ENCODE assay signal across 20 cellular contexts in the genomic region with DNA sequence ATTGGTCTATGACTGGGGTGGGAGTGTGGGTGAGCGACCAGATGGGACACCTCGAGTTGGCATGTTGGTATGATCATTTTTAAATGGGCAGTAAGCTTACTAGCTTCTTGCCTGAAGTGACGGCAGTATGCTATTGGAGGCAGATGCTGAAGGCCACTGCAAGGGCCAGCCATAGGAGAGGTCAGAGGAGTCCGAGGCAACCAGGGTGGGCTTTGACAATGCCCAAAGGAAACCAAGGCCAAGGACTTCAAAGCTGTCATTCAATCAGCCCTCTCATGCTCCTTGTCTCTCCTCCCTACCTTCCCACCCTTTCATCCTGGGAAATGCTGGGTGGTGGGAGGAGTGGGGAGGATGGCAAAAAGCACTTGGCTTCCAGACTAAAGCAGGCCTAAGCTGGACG.
"Had no signal": no experiment of that assay in that cellular context is flagged by ENCODE, and none has a peak within 500 bp of the region (broad histone marks: within the 10 kb centered on the region; RNA-seq: fewer than 3 reads in every experiment).

No MANE protein-coding gene starts in this region.

- H3K9me3 Mint-ChIP-seq: activated CD8-positive, alpha-beta T cell treated with anti-CD3 and anti-CD28 coated beads for 36 hours; activated naive CD4-positive, alpha-beta T cell treated with anti-CD3 and anti-CD28 coated beads for 36 hours; activated naive CD8-positive, alpha-beta T cell treated with anti-CD3 and anti-CD28 coated beads, Interleukin-2, amount 50 U/mL, for 24 hours; activated T-cell treated with anti-CD3 and anti-CD28 coated beads, Interleukin-2, amount 50 U/mL, for 24 hours; activated T-helper 2 cell treated with anti-CD3 and anti-CD28 coated beads, Interferon-gamma antibody, Interleukin-2, Interleukin-4, amounts not matched to agents 10 μg/mL and 5 μg/mL and 100 μg/mL, durations not matched to agents 14 hours and 24 hours and 36 hours; natural killer cell; stimulated activated effector memory CD8-positive, alpha-beta T cell treated with anti-CD3 and anti-CD28 coated beads, Interleukin-12 subunit alpha, Interleukin-12 subunit beta, amount 100 ng/mL, for 72 hours; T-helper 1 cell treated with Interleukin-12 subunit alpha and Interleukin-12 subunit beta and Interleukin-4 antibody, amounts not matched to agents 30 μg/mL and 1 μg/mL, for 36 hours had no signal

- H3K4me1 Mint-ChIP-seq: natural killer cell had no signal

- H3K27me3 ChIP-seq: gastrocnemius medialis, neutrophil, pancreas, upper lobe of left lung had no signal

- H3K4me3 ChIP-seq: coronary artery, gastrocnemius medialis, pancreas, thoracic aorta, upper lobe of left lung had no signal

- H3K9me3 ChIP-seq: gastrocnemius medialis, neutrophil, pancreas, thoracic aorta, upper lobe of left lung had no signal

- H3K36me3 ChIP-seq: gastrocnemius medialis, neutrophil, pancreas, thoracic aorta, upper lobe of left lung had no signal

- H3K27ac ChIP-seq: coronary artery, gastrocnemius medialis, neutrophil, thoracic aorta, upper lobe of left lung had no signal

- H3K4me3 Mint-ChIP-seq: activated CD8-positive, alpha-beta T cell treated with anti-CD3 and anti-CD28 coated beads for 36 hours; activated naive CD4-positive, alpha-beta T cell treated with anti-CD3 and anti-CD28 coated beads for 36 hours; activated naive CD8-positive, alpha-beta T cell treated with anti-CD3 and anti-CD28 coated beads, Interleukin-2, amount 50 U/mL, for 24 hours; activated T-cell treated with anti-CD3 and anti-CD28 coated beads, Interleukin-2, amount 50 U/mL, for 24 hours; natural killer cell; stimulated activated effector memory CD8-positive, alpha-beta T cell treated with anti-CD3 and anti-CD28 coated beads, Interleukin-12 subunit alpha, Interleukin-12 subunit beta, amount 100 ng/mL, for 72 hours; T-helper 1 cell treated with Interleukin-12 subunit alpha and Interleukin-12 subunit beta and Interleukin-4 antibody, amounts not matched to agents 30 μg/mL and 1 μg/mL, for 36 hours had no signal

- H3K36me3 Mint-ChIP-seq: natural killer cell had no signal

- H3K4me1 ChIP-seq: upper lobe of left lung had no signal

- DNase-seq: activated CD8-positive, alpha-beta T cell treated with anti-CD3 and anti-CD28 coated beads for 36 hours; activated naive CD4-positive, alpha-beta T cell treated with anti-CD3 and anti-CD28 coated beads for 36 hours; activated naive CD8-positive, alpha-beta T cell treated with anti-CD3 and anti-CD28 coated beads, Interleukin-2, amount 50 U/mL, for 24 hours; activated T-cell treated with anti-CD3 and anti-CD28 coated beads, Interleukin-2, amount 50 U/mL, for 24 hours; aorta; kidney glomerular epithelial cell; left ventricle myocardium superior; natural killer cell; pancreas; stimulated activated CD4-positive, alpha-beta T cell treated with anti-CD3 and anti-CD28 coated beads, Interleukin-4, amount 100 ng/mL, for 24 hours; upper lobe of left lung had no signal

- H3K27ac Mint-ChIP-seq: activated CD8-positive, alpha-beta T cell treated with anti-CD3 and anti-CD28 coated beads for 36 hours; activated naive CD4-positive, alpha-beta T cell treated with anti-CD3 and anti-CD28 coated beads for 36 hours; activated naive CD8-positive, alpha-beta T cell treated with anti-CD3 and anti-CD28 coated beads, Interleukin-2, amount 50 U/mL, for 24 hours; activated T-cell treated with anti-CD3 and anti-CD28 coated beads, Interleukin-2, amount 50 U/mL, for 24 hours; activated T-helper 2 cell treated with anti-CD3 and anti-CD28 coated beads, Interferon-gamma antibody, Interleukin-2, Interleukin-4, amounts not matched to agents 10 μg/mL and 5 μg/mL and 100 μg/mL, durations not matched to agents 14 hours and 24 hours and 36 hours; natural killer cell; stimulated activated effector memory CD8-positive, alpha-beta T cell treated with anti-CD3 and anti-CD28 coated beads, Interleukin-12 subunit alpha, Interleukin-12 subunit beta, amount 100 ng/mL, for 72 hours; T-helper 1 cell treated with Interleukin-12 subunit alpha and Interleukin-12 subunit beta and Interleukin-4 antibody, amounts not matched to agents 30 μg/mL and 1 μg/mL, for 36 hours had no signal

- H3K27me3 Mint-ChIP-seq: activated CD8-positive, alpha-beta T cell treated with anti-CD3 and anti-CD28 coated beads for 36 hours; activated naive CD8-positive, alpha-beta T cell treated with anti-CD3 and anti-CD28 coated beads, Interleukin-2, amount 50 U/mL, for 24 hours; activated T-cell treated with anti-CD3 and anti-CD28 coated beads, Interleukin-2, amount 50 U/mL, for 24 hours had no signal

- ATAC-seq: activated CD8-positive, alpha-beta T cell treated with anti-CD3 and anti-CD28 coated beads for 36 hours; activated naive CD8-positive, alpha-beta T cell treated with anti-CD3 and anti-CD28 coated beads, Interleukin-2, amount 50 U/mL, for 24 hours; esophagus mucosa; gastrocnemius medialis; left ventricle myocardium superior; natural killer cell; sciatic nerve; stimulated activated effector memory CD8-positive, alpha-beta T cell treated with anti-CD3 and anti-CD28 coated beads, Interleukin-12 subunit alpha, Interleukin-12 subunit beta, amount 100 ng/mL, for 72 hours had no signal
